ENCODE assay signal across 6 cellular contexts in the genomic region with DNA sequence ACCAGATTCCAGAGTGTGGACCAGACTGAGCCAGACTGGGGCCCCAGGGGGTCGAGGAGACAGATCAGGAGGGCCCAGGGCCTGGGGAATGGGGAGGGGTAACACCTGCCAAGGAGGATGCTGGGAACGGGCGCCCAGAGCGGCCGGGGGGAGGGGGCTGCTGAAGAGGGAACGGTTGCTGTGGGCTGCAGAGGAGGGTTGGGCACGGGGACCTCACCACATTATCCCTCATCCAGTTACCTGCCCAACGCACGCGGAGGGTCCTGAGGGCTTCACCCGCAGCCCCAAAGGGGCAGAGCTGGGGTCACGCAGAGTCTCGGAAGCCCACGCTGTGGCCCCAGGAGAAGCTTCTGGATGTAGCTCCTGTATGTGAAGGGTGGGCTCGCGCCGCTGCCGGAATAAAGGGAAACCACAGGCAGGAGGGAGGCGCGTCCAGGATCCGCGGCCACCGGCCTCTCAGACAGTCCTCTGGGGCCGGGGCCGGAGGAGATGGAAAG. TPM values are rescaled to one million over a fixed set of nuclear protein-coding genes. Genes with fewer than 3 reads are reported as not detected.
DNase-seq lines count a peak whose midpoint lies in the region; ATAC-seq and TF ChIP-seq lines count a peak whose summit lies in the region.

No MANE protein-coding gene starts in this region.

- H3K9ac ChIP-seq in duodenal mucosa (ENCODE audit: low read depth in 1 of 2, low read length in 2 of 2): peak overlapping the region; percentile 25 to 57

- H3K27me3 Mint-ChIP-seq in activated CD4-positive, alpha-beta T cell treated with anti-CD3 and anti-CD28 coated beads for 36 hours: no peaks in the 10 kb centered on the region

- CTCF ChIA-PET in activated CD4-positive, alpha-beta T cell treated with anti-CD3 and anti-CD28 coated beads for 36 hours (lab: Charles Lee): interaction anchor here (0.6 kb wide), 1 partner anchor 431 kb away, joined by 3 read pairs; no protein-coding TSS in a partner anchor

- intact Hi-C loops in activated CD4-positive, alpha-beta T cell treated with anti-CD3 and anti-CD28 coated beads for 36 hours (cut with DNase I, micrococcal nuclease): loop anchor here (1.0 to 10.0 kb wide), 6 partner anchors 9 to 265 kb away; partner anchors contain the start of gene TRABD (in 1 of the 2)
- intact Hi-C loops in psoas muscle (cut with DNase I): loop anchor here in 1 of 2 donors (10.0 kb wide), 1 partner anchor 265 kb away; no protein-coding TSS in a partner anchor

- peak; percentile 1 for ATAC-seq in activated CD4-positive, alpha-beta T cell treated with anti-CD3 and anti-CD28 coated beads for 36 hours
- ATAC-seq in psoas muscle (peak; percentile 1 to 18 (median 4)), HG03108 (IDR thresholded peaks at IDR 0.05; ENCODE audit: unreplicated experiment) (no peak)

- no peak overlapping the region for H3K27ac Mint-ChIP-seq in activated CD4-positive, alpha-beta T cell treated with anti-CD3 and anti-CD28 coated beads for 36 hours

- DNase-seq in activated CD4-positive, alpha-beta T cell treated with anti-CD3 and anti-CD28 coated beads for 36 hours: no peak
- no peak for DNase-seq in activated CD4-positive, alpha-beta T cell treated with anti-CD3 and anti-CD28 coated beads for 48 hours
- DNase-seq in psoas muscle: no peak
- DNase-seq in stimulated activated CD4-positive, alpha-beta T cell treated with anti-CD3 and anti-CD28 coated beads, Interleukin-12 subunit alpha, Interleukin-12 subunit beta, amount 100 ng/mL, for 4 hours: no peak

- no peak for TF ChIP-seq CTCF in psoas muscle (IDR thresholded peaks at IDR 0.05)

- H3K4me3 ChIP-seq in duodenal mucosa (ENCODE audit: low read depth in 1 of 2, low read length in 2 of 2): peak overlapping the region; percentile 63 to 65
- H3K4me3 ChIP-seq in psoas muscle: peak overlapping the region; percentile 91

- POLR2A ChIA-PET in activated CD4-positive, alpha-beta T cell treated with anti-CD3 and anti-CD28 coated beads for 36 hours (lab: Charles Lee): no interaction called here

- H3K4me1 Mint-ChIP-seq in activated CD4-positive, alpha-beta T cell treated with anti-CD3 and anti-CD28 coated beads for 36 hours: peaks cover 22% of the 10 kb centered on the region

- H3K36me3 ChIP-seq in duodenal mucosa (ENCODE audit: control insufficient read depth in 1 of 2, insufficient read depth in 2 of 2, low read length in 2 of 2) (peaks cover 5 to 33% of the 10 kb centered on the region in 2 donors), psoas muscle (ENCODE audit: insufficient read depth in 1 of 2, low read depth in 1 of 2) (peaks cover 0 to 62% of the 10 kb centered on the region in 2 donors)

- H3K27ac ChIP-seq in duodenal mucosa (ENCODE audit: low read depth, low read length): no peak overlapping the region
- peak overlapping the region; percentile 75 for H3K27ac ChIP-seq in psoas muscle

- H3K9me3 Mint-ChIP-seq in activated CD4-positive, alpha-beta T cell treated with anti-CD3 and anti-CD28 coated beads for 36 hours (ENCODE audit: low read depth): no peaks in the 10 kb centered on the region

- H3K9me3 ChIP-seq in duodenal mucosa (ENCODE audit: control insufficient read depth in 1 of 2, low read length in 2 of 2) (no peaks in the 10 kb centered on the region), psoas muscle (no peaks in the 10 kb centered on the region)

- H3K4me1 ChIP-seq in duodenal mucosa (ENCODE audit: control insufficient read depth in 1 of 2, insufficient read depth in 2 of 2, low read length in 2 of 2): peaks cover 14 to 15% of the 10 kb centered on the region in 2 donors
- peaks cover 14% of the 10 kb centered on the region for H3K4me1 ChIP-seq in psoas muscle

- 15 to 18% (median 18%) methylated on average over 25 of the region's 25 CpGs for WGBS in psoas muscle, 3 donors

- peak overlapping the region; percentile 66 for H3K4me3 Mint-ChIP-seq in activated CD4-positive, alpha-beta T cell treated with anti-CD3 and anti-CD28 coated beads for 36 hours

- H3K36me3 Mint-ChIP-seq in activated CD4-positive, alpha-beta T cell treated with anti-CD3 and anti-CD28 coated beads for 36 hours (ENCODE audit: low read depth): peaks cover 26% of the 10 kb centered on the region

- no peaks in the 10 kb centered on the region for H3K27me3 ChIP-seq in duodenal mucosa (ENCODE audit: control insufficient read depth in 1 of 2, insufficient read depth in 2 of 2, low read length in 2 of 2)
- no peaks in the 10 kb centered on the region for H3K27me3 ChIP-seq in psoas muscle (ENCODE audit: insufficient read depth in 3 of 3, low read length in 2 of 3)

RNA-seq across cellular contexts. Expression of gene SELENOO, which starts 0.9 kb away (rescaled TPM):
- total RNA-seq in activated CD4-positive, alpha-beta T cell treated with anti-CD3 and anti-CD28 coated beads for 36 hours: 10 to 100 TPM; 14.4 to 18.3 TPM
- total RNA-seq in psoas muscle: 10 to 100 TPM in 3 of 4 donors, 1 to 10 TPM in 1; 10.0 to 26.6 (median 15.9) TPM
- 10 to 100 TPM; 18.0 to 22.3 (median 20.6) TPM for polyA plus RNA-seq in psoas muscle

RNA-seq across cellular contexts. Expression of gene TRABD, which starts 14.2 kb away (rescaled TPM):
- 10 to 100 TPM; 60.7 to 74.5 TPM for total RNA-seq in activated CD4-positive, alpha-beta T cell treated with anti-CD3 and anti-CD28 coated beads for 36 hours
- total RNA-seq in psoas muscle: 10 to 100 TPM; 19.9 to 29.5 (median 24.0) TPM
- 10 to 100 TPM; 30.6 to 52.1 (median 46.8) TPM for polyA plus RNA-seq in psoas muscle

RNA-seq across cellular contexts. Expression of gene PANX2, which starts 29.4 kb away (rescaled TPM):
- total RNA-seq in activated CD4-positive, alpha-beta T cell treated with anti-CD3 and anti-CD28 coated beads for 36 hours: 1 to 10 TPM; 2.2 to 2.7 TPM
- total RNA-seq in psoas muscle: under 1 TPM in 3 of 4 donors, not detected in 1; 0.16 to 0.69 (median 0.25) TPM
- under 1 TPM; 0.03 to 0.09 (median 0.04) TPM for polyA plus RNA-seq in psoas muscle

RNA-seq across cellular contexts. Expression of gene TUBGCP6, which starts 44.9 kb away (rescaled TPM):
- 10 to 100 TPM; 42.2 to 49.2 TPM for total RNA-seq in activated CD4-positive, alpha-beta T cell treated with anti-CD3 and anti-CD28 coated beads for 36 hours
- total RNA-seq in psoas muscle: 10 to 100 TPM; 18.0 to 21.8 (median 19.0) TPM
- 10 to 100 TPM in 2 of 3 donors, 1 to 10 TPM in 1; 9.5 to 11.2 (median 10.6) TPM for polyA plus RNA-seq in psoas muscle

RNA-seq across cellular contexts. Expression of gene HDAC10, which starts 51.2 kb away (rescaled TPM):
- 10 to 100 TPM; 33.5 to 41.5 TPM for total RNA-seq in activated CD4-positive, alpha-beta T cell treated with anti-CD3 and anti-CD28 coated beads for 36 hours
- 10 to 100 TPM; 13.5 to 19.4 (median 15.3) TPM for total RNA-seq in psoas muscle
- polyA plus RNA-seq in psoas muscle: 1 to 10 TPM; 4.3 to 5.3 (median 5.1) TPM
